1 cellular context compared by ENCODE assay signal in genomic region chr1:202958544-202959275, GRCh38.
TF ChIP-seq lines count a peak whose summit lies in the region.

No MANE protein-coding gene starts in this region.

TF ChIP-seq in SK-N-SH treated with all-trans-retinoic acid at 6 μM for 48 hours, 23 proteins besides CTCF, POLR2A, EP300 and RAD21 (continued from another document):
- TF ChIP-seq CREB5 (CRISPR knock-in tag; IDR thresholded peaks at IDR 0.05; ENCODE audit: low read depth), result no peak
- no peak for TF ChIP-seq ZNF8 (CRISPR knock-in tag; IDR thresholded peaks at IDR 0.05)
- no peak for TF ChIP-seq TOX (CRISPR knock-in tag; IDR thresholded peaks at IDR 0.05; ENCODE audit: borderline replicate concordance)
- no peak for TF ChIP-seq PPARA (CRISPR knock-in tag; IDR thresholded peaks at IDR 0.05; ENCODE audit: borderline replicate concordance)
- no peak for TF ChIP-seq ZNF70 (CRISPR knock-in tag; IDR thresholded peaks at IDR 0.05)
